Comparison of ENCODE assay signal across 8 cellular contexts in the genomic region with DNA sequence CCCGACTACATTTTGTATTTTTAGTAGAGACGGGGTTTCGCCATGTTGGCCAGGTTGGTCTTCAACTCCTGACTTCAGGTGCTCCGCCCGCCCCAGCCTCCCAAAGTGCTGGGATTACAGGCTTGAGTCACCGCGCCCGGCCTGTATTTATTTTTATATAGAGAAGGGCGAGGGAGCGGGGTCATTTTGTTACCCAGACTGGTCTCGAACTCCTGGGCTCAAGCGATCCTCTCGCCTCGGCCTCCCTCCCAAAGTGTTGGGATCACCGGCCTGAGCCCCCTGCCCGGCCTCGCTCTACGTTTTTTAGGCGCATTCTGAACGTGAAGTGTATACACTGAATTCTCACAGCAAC. TPM values are rescaled to one million over a fixed set of nuclear protein-coding genes. Genes with fewer than 3 reads are reported as not detected.
DNase-seq lines count a peak whose midpoint lies in the region; ATAC-seq and TF ChIP-seq lines count a peak whose summit lies in the region.

No MANE protein-coding gene starts in this region.

- peak overlapping the region; percentile 89 for H3K4me3 Mint-ChIP-seq in HFFc6
- H3K4me3 Mint-ChIP-seq in activated T-helper 2 cell treated with anti-CD3 and anti-CD28 coated beads, Interferon-gamma antibody, Interleukin-2, Interleukin-4, amounts not matched to agents 10 μg/mL and 5 μg/mL and 100 μg/mL, durations not matched to agents 14 hours and 24 hours and 36 hours (ENCODE audit: low read depth) = peak overlapping the region; percentile 90
- H3K4me3 Mint-ChIP-seq in stimulated activated memory B cell treated with anti-CD40 and anti-IgM and Interleukin-4, amounts not matched to agents 10 μg/mL and 1 μg/mL and 100 μg/mL, for 72 hours = peak overlapping the region; percentile 87

- ATAC-seq in stimulated activated memory B cell treated with anti-CD40 and anti-IgM and Interleukin-4, amounts not matched to agents 10 μg/mL and 1 μg/mL and 100 μg/mL, for 72 hours = no peak
- ATAC-seq in HG03159 (IDR thresholded peaks at IDR 0.05; ENCODE audit: unreplicated experiment) = no peak

- peak overlapping the region; percentile 40 for H3K4me3 ChIP-seq in iPS-11a (ENCODE audit: low read depth, low read length)

- no peak for DNase-seq in HFFc6
- no peak for DNase-seq in activated T-helper 2 cell treated with anti-CD3 and anti-CD28 coated beads, Interferon-gamma antibody, Interleukin-2, Interleukin-4, amounts not matched to agents 10 μg/mL and 5 μg/mL and 100 μg/mL, durations not matched to agents 14 hours and 24 hours and 36 hours (ENCODE audit: low spot score)
- DNase-seq in DMS53 (lab: John Stamatoyannopoulos, UW) = no peak
- DNase-seq in HT-29 (ENCODE audit: low spot score) = no peak
- DNase-seq in NCI-H2081 (lab: John Stamatoyannopoulos, UW) = no peak

- intact Hi-C loops in activated T-helper 2 cell treated with anti-CD3 and anti-CD28 coated beads, Interferon-gamma antibody, Interleukin-2, Interleukin-4, amounts not matched to agents 10 μg/mL and 5 μg/mL and 100 μg/mL, durations not matched to agents 14 hours and 24 hours and 36 hours (cut with micrococcal nuclease) = loop anchor here (1.0 to 5.0 kb wide), 3 partner anchors 19 to 148 kb away; partner anchors contain the start of gene SHQ1

- H3K27ac Mint-ChIP-seq in HFFc6 = peak overlapping the region; percentile 60
- peak overlapping the region; percentile 89 for H3K27ac Mint-ChIP-seq in activated T-helper 2 cell treated with anti-CD3 and anti-CD28 coated beads, Interferon-gamma antibody, Interleukin-2, Interleukin-4, amounts not matched to agents 10 μg/mL and 5 μg/mL and 100 μg/mL, durations not matched to agents 14 hours and 24 hours and 36 hours
- H3K27ac Mint-ChIP-seq in stimulated activated memory B cell treated with anti-CD40 and anti-IgM and Interleukin-4, amounts not matched to agents 10 μg/mL and 1 μg/mL and 100 μg/mL, for 72 hours = peak overlapping the region; percentile 82

- no peaks in the 10 kb centered on the region for H3K9me3 Mint-ChIP-seq in HFFc6
- no peaks in the 10 kb centered on the region for H3K9me3 Mint-ChIP-seq in activated T-helper 2 cell treated with anti-CD3 and anti-CD28 coated beads, Interferon-gamma antibody, Interleukin-2, Interleukin-4, amounts not matched to agents 10 μg/mL and 5 μg/mL and 100 μg/mL, durations not matched to agents 14 hours and 24 hours and 36 hours
- no peaks in the 10 kb centered on the region for H3K9me3 Mint-ChIP-seq in stimulated activated memory B cell treated with anti-CD40 and anti-IgM and Interleukin-4, amounts not matched to agents 10 μg/mL and 1 μg/mL and 100 μg/mL, for 72 hours

- peaks cover 33% of the 10 kb centered on the region for H3K4me1 Mint-ChIP-seq in HFFc6 (ENCODE audit: low read depth)
- peaks cover 31% of the 10 kb centered on the region for H3K4me1 Mint-ChIP-seq in activated T-helper 2 cell treated with anti-CD3 and anti-CD28 coated beads, Interferon-gamma antibody, Interleukin-2, Interleukin-4, amounts not matched to agents 10 μg/mL and 5 μg/mL and 100 μg/mL, durations not matched to agents 14 hours and 24 hours and 36 hours (ENCODE audit: low read depth)
- H3K4me1 Mint-ChIP-seq in stimulated activated memory B cell treated with anti-CD40 and anti-IgM and Interleukin-4, amounts not matched to agents 10 μg/mL and 1 μg/mL and 100 μg/mL, for 72 hours = peaks cover 29% of the 10 kb centered on the region

- H3K27me3 Mint-ChIP-seq in HFFc6 (ENCODE audit: insufficient read depth) = no peaks in the 10 kb centered on the region
- H3K27me3 Mint-ChIP-seq in activated T-helper 2 cell treated with anti-CD3 and anti-CD28 coated beads, Interferon-gamma antibody, Interleukin-2, Interleukin-4, amounts not matched to agents 10 μg/mL and 5 μg/mL and 100 μg/mL, durations not matched to agents 14 hours and 24 hours and 36 hours (ENCODE audit: low read depth) = no peaks in the 10 kb centered on the region
- H3K27me3 Mint-ChIP-seq in stimulated activated memory B cell treated with anti-CD40 and anti-IgM and Interleukin-4, amounts not matched to agents 10 μg/mL and 1 μg/mL and 100 μg/mL, for 72 hours = no peaks in the 10 kb centered on the region

- H3K36me3 Mint-ChIP-seq in HFFc6 (ENCODE audit: low read depth) = peaks cover 26% of the 10 kb centered on the region
- H3K36me3 Mint-ChIP-seq in activated T-helper 2 cell treated with anti-CD3 and anti-CD28 coated beads, Interferon-gamma antibody, Interleukin-2, Interleukin-4, amounts not matched to agents 10 μg/mL and 5 μg/mL and 100 μg/mL, durations not matched to agents 14 hours and 24 hours and 36 hours (ENCODE audit: low read depth) = peaks cover 33% of the 10 kb centered on the region
- H3K36me3 Mint-ChIP-seq in stimulated activated memory B cell treated with anti-CD40 and anti-IgM and Interleukin-4, amounts not matched to agents 10 μg/mL and 1 μg/mL and 100 μg/mL, for 72 hours = peaks cover 25% of the 10 kb centered on the region

- no peak for TF ChIP-seq CTCF in HFFc6 (IDR thresholded peaks at IDR 0.05)

RNA-seq across cellular contexts. Expression of gene PPP4R2, which starts 0.5 kb away (rescaled TPM):
- total RNA-seq in HFFc6 (2021; fragmentation: NEBNext Ultra II Directional; extraction: Animal tissue kit (Norgen Biotek cat#: 25700)) = 10 to 100 TPM; 72.4 to 84.3 (median 79.4) TPM
- 105 and 111 TPM in 2 replicates for total RNA-seq in activated T-helper 2 cell treated with anti-CD3 and anti-CD28 coated beads, Interferon-gamma antibody, Interleukin-2, Interleukin-4, amounts not matched to agents 10 μg/mL and 5 μg/mL and 100 μg/mL, durations not matched to agents 14 hours and 24 hours and 36 hours
- 11.9 and 19.9 TPM in 2 replicates for total RNA-seq in HT-29 (2014; rRNA removed; shearing (Covaris generic))
